1 cellular context compared by ENCODE assay signal in genomic region chr2:68565858-68566257, GRCh38.
A peak's percentile ranks its signal among the peaks of the same experiment; 100 is the strongest.
TF ChIP-seq lines count a peak whose summit lies in the region.

No MANE protein-coding gene starts in this region.

TF ChIP-seq in K562, 482 proteins besides CTCF, POLR2A, EP300 and RAD21 (continued from another document and continues in another):
- TF ChIP-seq ZNF592 (IDR thresholded peaks at IDR 0.05) (no peak), HDAC2 (IDR thresholded peaks at IDR 0.05) (no peak), NR0B1 (IDR thresholded peaks at IDR 0.05; ENCODE audit: partially characterized antibody) (no peak), ZNF696 (CRISPR knock-in tag; conservative IDR thresholded peaks at IDR 0.05) (no peak), ZC3H4 (CRISPR knock-in tag; IDR thresholded peaks at IDR 0.05; ENCODE audit: borderline replicate concordance) (no peak), ZNF561 (CRISPR knock-in tag; conservative IDR thresholded peaks at IDR 0.05) (no peak), ATF7 (IDR thresholded peaks at IDR 0.05) (peak; percentile 49; the same call in 1 of the 2 replicates), DPF2 (IDR thresholded peaks at IDR 0.05) (peak; percentile 94), ZNF134 (CRISPR knock-in tag; conservative IDR thresholded peaks at IDR 0.05) (no peak), PKNOX1 (IDR thresholded peaks at IDR 0.05) (no peak), ZBTB12 (CRISPR knock-in tag; IDR thresholded peaks at IDR 0.05) (no peak), RB1 (IDR thresholded peaks at IDR 0.05; ENCODE audit: low read depth) (no peak), SAFB (IDR thresholded peaks at IDR 0.05; ENCODE audit: borderline replicate concordance, low read depth, low read length) (no peak), ZNF217 (CRISPR knock-in tag; IDR thresholded peaks at IDR 0.05) (no peak), GATAD2B (IDR thresholded peaks at IDR 0.05; ENCODE audit: borderline replicate concordance) (0 out of 2 replicates have a peak, but pooled peaks have one; percentile 20), XRCC4 (IDR thresholded peaks at IDR 0.05; ENCODE audit: extremely low read depth, insufficient read depth, insufficient read length) (no peak), ZNF274 (IDR thresholded peaks at IDR 0.05; ENCODE audit: borderline replicate concordance, low read depth, low read length) (no peak), BRD4 (IDR thresholded peaks at IDR 0.05) (no peak), ZBTB40 (IDR thresholded peaks at IDR 0.05) (peak; percentile 56), ZBTB40 (CRISPR knock-in tag; IDR thresholded peaks at IDR 0.05) (no peak), ETV5 (CRISPR knock-in tag; IDR thresholded peaks at IDR 0.05; ENCODE audit: low read depth) (peak; percentile 36; the same call in 1 of the 2 replicates), LEF1 (IDR thresholded peaks at IDR 0.05) (no peak), PHTF2 (CRISPR knock-in tag; IDR thresholded peaks at IDR 0.05) (no peak), ZNF699 (CRISPR knock-in tag; IDR thresholded peaks at IDR 0.05; ENCODE audit: insufficient replicate concordance) (no peak), PHF8 (IDR thresholded peaks at IDR 0.05; ENCODE audit: borderline replicate concordance, low read length) (no peak), TCF7 (IDR thresholded peaks at IDR 0.05; ENCODE audit: borderline replicate concordance) (no peak), FOSL1 (tag; conservative IDR thresholded peaks at IDR 0.05) (peak; percentile 93), BCLAF1 (IDR thresholded peaks at IDR 0.05; ENCODE audit: borderline replicate concordance in 1 of 2, control insufficient read depth in 1 of 2, low read depth in 2 of 2, low read length in 1 of 2) (no peak), ZKSCAN3 (CRISPR knock-in tag; IDR thresholded peaks at IDR 0.05) (no peak), JUND (IDR thresholded peaks at IDR 0.05; ENCODE audit: borderline replicate concordance, low read depth, low read length) (peak; percentile 98), JUND (tag; IDR thresholded peaks at IDR 0.05; ENCODE audit: borderline replicate concordance, low read depth, low read length) (peak; percentile 96), ETV1 (tag; conservative IDR thresholded peaks at IDR 0.05; ENCODE audit: low read depth) (peak; percentile 53; the same call in 1 of the 2 replicates), RCOR1 (IDR thresholded peaks at IDR 0.05; ENCODE audit: borderline replicate concordance in 1 of 2, low read depth in 2 of 2, low read length in 2 of 2) (peak in 1 of 2 experiments; percentile 83; a peak in 2 of 4 replicates), ZNF398 (CRISPR knock-in tag; IDR thresholded peaks at IDR 0.05) (no peak), JUN (IDR thresholded peaks at IDR 0.05; ENCODE audit: borderline replicate concordance, low read depth, low read length) (peak; percentile 95), JUN (CRISPR knock-in tag; IDR thresholded peaks at IDR 0.05; ENCODE audit: borderline replicate concordance) (no peak), CBX3 (IDR thresholded peaks at IDR 0.05; ENCODE audit: borderline replicate concordance in 1 of 2, low read length in 2 of 2) (no peak; a peak in 1 of 3 replicates), FOXM1 (IDR thresholded peaks at IDR 0.05; ENCODE audit: low read depth) (0 out of 2 replicates have a peak, but pooled peaks have one; percentile 29), FOXM1 (CRISPR knock-in tag; IDR thresholded peaks at IDR 0.05; ENCODE audit: low read depth) (no peak), RAD51 (IDR thresholded peaks at IDR 0.05; ENCODE audit: borderline replicate concordance, low read depth) (0 out of 2 replicates have a peak, but pooled peaks have one; percentile 10)
